Comparison of ENCODE assay signal across 8 cellular contexts in the genomic region with DNA sequence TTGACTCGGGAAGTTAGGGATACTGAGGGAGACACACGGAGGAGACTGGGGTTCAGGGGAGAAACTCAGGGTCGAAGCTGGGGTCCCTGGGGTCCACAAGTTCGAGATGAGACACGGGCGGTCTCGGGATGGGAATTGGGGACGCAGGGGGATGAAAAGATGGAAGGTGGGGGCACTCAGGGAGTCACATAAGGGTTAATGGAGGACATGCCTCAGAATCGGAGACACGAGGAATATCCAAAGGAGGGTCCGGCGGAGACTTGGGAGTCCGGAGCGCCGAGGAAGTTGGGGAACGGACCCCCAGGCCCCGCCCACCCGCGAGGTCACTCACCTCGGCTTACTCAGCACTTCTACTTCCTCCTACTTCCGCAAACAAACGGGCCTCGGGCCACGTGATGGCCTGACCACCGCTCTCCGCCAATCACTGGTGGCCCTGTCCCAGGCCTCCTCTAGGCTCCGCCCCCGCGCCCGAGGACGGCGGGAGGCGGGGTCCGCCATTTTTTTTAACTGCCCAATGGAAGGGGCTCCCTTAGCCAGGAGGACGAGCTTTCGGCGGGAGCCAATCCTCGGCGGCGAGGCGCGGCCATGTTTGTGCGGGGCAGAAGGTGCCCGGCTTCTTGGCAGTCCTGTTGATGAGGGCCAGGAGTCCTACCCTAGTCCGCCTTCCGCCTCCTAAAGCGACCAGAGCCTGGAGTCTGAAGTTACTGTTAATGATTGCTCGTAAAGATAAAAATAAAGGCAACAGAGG. TPM values are rescaled to one million over a fixed set of nuclear protein-coding genes. Genes with fewer than 3 reads are reported as not detected.
A peak's percentile ranks its signal among the peaks of the same experiment; 100 is the strongest.
DNase-seq lines count a peak whose midpoint lies in the region; ATAC-seq, FAIRE-seq and TF ChIP-seq lines count a peak whose summit lies in the region.

A gene with protein sequence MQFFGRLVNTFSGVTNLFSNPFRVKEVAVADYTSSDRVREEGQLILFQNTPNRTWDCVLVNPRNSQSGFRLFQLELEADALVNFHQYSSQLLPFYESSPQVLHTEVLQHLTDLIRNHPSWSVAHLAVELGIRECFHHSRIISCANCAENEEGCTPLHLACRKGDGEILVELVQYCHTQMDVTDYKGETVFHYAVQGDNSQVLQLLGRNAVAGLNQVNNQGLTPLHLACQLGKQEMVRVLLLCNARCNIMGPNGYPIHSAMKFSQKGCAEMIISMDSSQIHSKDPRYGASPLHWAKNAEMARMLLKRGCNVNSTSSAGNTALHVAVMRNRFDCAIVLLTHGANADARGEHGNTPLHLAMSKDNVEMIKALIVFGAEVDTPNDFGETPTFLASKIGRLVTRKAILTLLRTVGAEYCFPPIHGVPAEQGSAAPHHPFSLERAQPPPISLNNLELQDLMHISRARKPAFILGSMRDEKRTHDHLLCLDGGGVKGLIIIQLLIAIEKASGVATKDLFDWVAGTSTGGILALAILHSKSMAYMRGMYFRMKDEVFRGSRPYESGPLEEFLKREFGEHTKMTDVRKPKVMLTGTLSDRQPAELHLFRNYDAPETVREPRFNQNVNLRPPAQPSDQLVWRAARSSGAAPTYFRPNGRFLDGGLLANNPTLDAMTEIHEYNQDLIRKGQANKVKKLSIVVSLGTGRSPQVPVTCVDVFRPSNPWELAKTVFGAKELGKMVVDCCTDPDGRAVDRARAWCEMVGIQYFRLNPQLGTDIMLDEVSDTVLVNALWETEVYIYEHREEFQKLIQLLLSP (minus strand): TSS at position 378 of the 748 bp plus-strand sequence. CDS start 12,404 bp downstream, outside the sequence.

- ATAC-seq in GM19043 (IDR thresholded peaks at IDR 0.05; ENCODE audit: low read depth, unreplicated experiment) = peak; percentile 82
- ATAC-seq in HG03432 (IDR thresholded peaks at IDR 0.05; ENCODE audit: unreplicated experiment) = peak; percentile 80

- no peaks in the 10 kb centered on the region for H3K36me3 ChIP-seq in kidney (ENCODE audit: control insufficient read depth in 1 of 2, insufficient read depth in 2 of 2, low read length in 2 of 2)

- DNase-seq in AG10803 (ENCODE audit: low read depth) = peak; percentile 98
- DNase-seq in NCI-H510A (lab: John Stamatoyannopoulos, UW) = peak; percentile 93
- DNase-seq in activated CD4-positive, alpha-beta T cell treated with anti-CD3 and anti-CD28 coated beads for 1 hour = peak; percentile 92
- peak; percentile 99 for DNase-seq in cerebellum (ENCODE audit: low spot score)
- DNase-seq in kidney = peak; percentile 100
- DNase-seq in stimulated activated CD4-positive, alpha-beta T cell treated with anti-CD3 and anti-CD28 coated beads, Interleukin-15, amount 100 ng/mL, for 24 hours = peak; percentile 98

- TF ChIP-seq CTCF in AG10803 (conservative IDR thresholded peaks at IDR 0.05; ENCODE audit: low read length) = no peak
- no peak for TF ChIP-seq CTCF in kidney (IDR thresholded peaks at IDR 0.05; ENCODE audit: borderline replicate concordance, extremely low read depth, insufficient read depth)

- H3K4me3 ChIP-seq in AG10803 (ENCODE audit: low read length) (peak within 1 kb of the TSS; percentile 81), kidney (ENCODE audit: low read length in 2 of 2) (peak within 1 kb of the TSS; percentile 86 to 91)

- peak; percentile 87 for FAIRE-seq in kidney (lab: Jason Lieb, UNC)

- peak within 1 kb of the TSS; percentile 96 to 97 for H3K27ac ChIP-seq in kidney (ENCODE audit: low read depth in 2 of 2, low read length in 2 of 2)

- peak within 1 kb of the TSS; percentile 75 to 94 for H3K9ac ChIP-seq in kidney (ENCODE audit: low read length in 2 of 2)

- H3K9me3 ChIP-seq in kidney (ENCODE audit: control insufficient read depth in 1 of 2, low read length in 2 of 2) = no peaks in the 10 kb centered on the region

- peaks cover 13 to 23% of the 10 kb centered on the region in 2 donors for H3K4me1 ChIP-seq in kidney (ENCODE audit: control insufficient read depth in 1 of 2, insufficient read depth in 1 of 2, low read depth in 1 of 2, low read length in 2 of 2)

- intact Hi-C loops in kidney (cut with DNase I) = no loop called here

RNA-seq across cellular contexts. Expression of the gene that starts here (rescaled TPM):
- total RNA-seq in cerebellum = 19.9 TPM
- total RNA-seq in kidney = 61.6 TPM
- polyA plus RNA-seq in kidney (ENCODE audit: insufficient read depth, low read depth, low replicate concordance) = 26.6 TPM

Comparison
In these comparisons a context has a peak if more than half of its experiments do, and no peak if none do; other contexts are left out.
1. Peak in every context shown above with its lines: DNase-seq, ATAC-seq, H3K4me3 ChIP-seq and H3K27ac ChIP-seq.